8 cellular contexts compared by ENCODE assay signal in genomic region chr16:2520097-2520783, GRCh38. TPM values are rescaled to one million over a fixed set of nuclear protein-coding genes. Genes with fewer than 3 reads are reported as not detected.
DNase-seq lines count a peak whose midpoint lies in the region; ATAC-seq, FAIRE-seq and TF ChIP-seq lines count a peak whose summit lies in the region.

Gene AMDHD2 (plus strand): TSS chr16:2520371. CDS start chr16:2520459, 88 bp downstream.

- peak within 1 kb of the TSS; percentile 55 for H3K4me3 ChIP-seq in bronchial epithelial cell (ENCODE audit: low read depth, low read length)
- H3K4me3 ChIP-seq in smooth muscle cell: peak within 1 kb of the TSS; percentile 63

- H3K9me3 Mint-ChIP-seq in WTC11: no peaks in the 10 kb centered on the region
- H3K9me3 Mint-ChIP-seq in immature natural killer cell: no peaks in the 10 kb centered on the region

- CTCF ChIA-PET in WTC11 (lab: Charles Lee): interaction anchor here (0.7 to 2.1 kb wide), 8 partner anchors 9 to 325 kb away, joined by 3 to 13 read pairs (median 4); partner anchors contain the start of gene CEMP1

- no peaks in the 10 kb centered on the region for H3F3A ChIP-seq in smooth muscle cell (ENCODE audit: low read depth)

- peak within 1 kb of the TSS; percentile 72 for H3K27ac ChIP-seq in smooth muscle cell (ENCODE audit: low read depth)

- DNase-seq in DMS79 (lab: John Stamatoyannopoulos, UW): peak; percentile 47
- DNase-seq in NCI-H2227 (lab: John Stamatoyannopoulos, UW; ENCODE audit: unreplicated experiment): peak; percentile 96
- DNase-seq in WTC11 (ENCODE audit: low spot score): peak; percentile 86
- DNase-seq in bronchial epithelial cell (ENCODE audit: low read depth): peak; percentile 65
- DNase-seq in immature natural killer cell: peak; percentile 81 to 90 (median 90)
- DNase-seq in smooth muscle cell (lab: John Stamatoyannopoulos, UW; ENCODE audit: unreplicated experiment): peak; percentile 84

- H3K79me2 ChIP-seq in smooth muscle cell (ENCODE audit: low read depth): peaks cover 53% of the 10 kb centered on the region

- no peaks in the 10 kb centered on the region for H3K9me3 ChIP-seq in smooth muscle cell (replicated peaks; ENCODE audit: low read depth)

- H3K36me3 Mint-ChIP-seq in WTC11 (peaks cover 8% of the 10 kb centered on the region), immature natural killer cell (peaks cover 4 to 14% (median 8%) of the 10 kb centered on the region in 3 donors)

- peaks cover 27% of the 10 kb centered on the region for H3K4me1 Mint-ChIP-seq in WTC11
- peaks cover 54 to 56% of the 10 kb centered on the region in 2 donors for H3K4me1 Mint-ChIP-seq in immature natural killer cell

- ATAC-seq in HG02798 (IDR thresholded peaks at IDR 0.05; ENCODE audit: poor library complexity, unreplicated experiment) (peak; percentile 65), WTC11 (peak; percentile 28), GM19324 (IDR thresholded peaks at IDR 0.05; ENCODE audit: low FRiP score, unreplicated experiment) (no peak)

- H2AFZ ChIP-seq in smooth muscle cell (ENCODE audit: low read depth): no peak within 1 kb of the TSS

- peak within 1 kb of the TSS; percentile 96 for H3K4me2 ChIP-seq in smooth muscle cell

- H3K36me3 ChIP-seq in bronchial epithelial cell (ENCODE audit: control insufficient read depth, insufficient read depth, low read length) (peaks cover 33% of the 10 kb centered on the region), smooth muscle cell (ENCODE audit: low read depth) (no peaks in the 10 kb centered on the region)

- H3K27me3 ChIP-seq in bronchial epithelial cell (ENCODE audit: control insufficient read depth, insufficient read depth, low read length) (no peaks in the 10 kb centered on the region), smooth muscle cell (ENCODE audit: low read depth) (no peaks in the 10 kb centered on the region)

- H3K27ac Mint-ChIP-seq in WTC11 (peak within 1 kb of the TSS; percentile 97), immature natural killer cell (peak within 1 kb of the TSS; percentile 89 to 95 (median 92))

- peaks cover 12% of the 10 kb centered on the region for H3K4me1 ChIP-seq in smooth muscle cell (ENCODE audit: low read depth)

- POLR2A ChIA-PET in WTC11 (lab: Charles Lee): interaction anchor here (0.5 to 3.7 kb wide), 7 partner anchors 11 to 365 kb away, joined by 3 to 17 read pairs (median 4); partner anchors contain the start of genes CEMP1, TBC1D24, TEDC2 and TRAF7

- H3K27me3 Mint-ChIP-seq in WTC11 (ENCODE audit: low read depth) (no peaks in the 10 kb centered on the region), immature natural killer cell (ENCODE audit: low read depth in 3 of 3) (peaks cover 22 to 46% (median 39%) of the 10 kb centered on the region in 3 donors)

- TF ChIP-seq CTCF in WTC11 (IDR thresholded peaks at IDR 0.05) (no peak), bronchial epithelial cell (IDR thresholded peaks at IDR 0.05; ENCODE audit: insufficient read depth, low read length, severe bottlenecking) (no peak), smooth muscle cell (IDR thresholded peaks at IDR 0.05; ENCODE audit: borderline replicate concordance, insufficient read depth, poor library complexity, severe bottlenecking) (no peak)

- H4K20me1 ChIP-seq in smooth muscle cell (ENCODE audit: low read depth): peaks cover 47% of the 10 kb centered on the region

- WGBS in smooth muscle cell (ENCODE audit: low lambda C conversion rate): under 1% methylated on average over 61 of the region's 83 CpGs

- peak within 1 kb of the TSS; percentile 73 for H3K9ac ChIP-seq in smooth muscle cell (ENCODE audit: low read depth)

- H3K4me3 Mint-ChIP-seq in WTC11 (peak within 1 kb of the TSS; percentile 75), immature natural killer cell (peak within 1 kb of the TSS; percentile 82 to 89 (median 88))

- FAIRE-seq in bronchial epithelial cell (lab: Jason Lieb, UNC): no peak

TF ChIP-seq in WTC11, 78 proteins besides CTCF, POLR2A, EP300 and RAD21 (continues in another document):
- TF ChIP-seq EMX1 (CRISPR knock-in tag; IDR thresholded peaks at IDR 0.05) (no peak), TEAD1 (CRISPR knock-in tag; IDR thresholded peaks at IDR 0.05) (no peak), ARID4B (CRISPR knock-in tag; IDR thresholded peaks at IDR 0.05; ENCODE audit: borderline replicate concordance) (no peak), ZNF121 (CRISPR knock-in tag; IDR thresholded peaks at IDR 0.05) (no peak), HMGA2 (CRISPR knock-in tag; IDR thresholded peaks at IDR 0.05) (no peak), ZNF512 (CRISPR knock-in tag; IDR thresholded peaks at IDR 0.05; ENCODE audit: borderline replicate concordance) (no peak), ELF4 (CRISPR knock-in tag; IDR thresholded peaks at IDR 0.05; ENCODE audit: low read depth) (no peak), NR3C1 (CRISPR knock-in tag; conservative IDR thresholded peaks at IDR 0.05; ENCODE audit: low read depth) (0 out of 2 replicates have a peak, but pooled peaks have one; percentile 43), NFATC4 (CRISPR knock-in tag; IDR thresholded peaks at IDR 0.05) (peak; percentile 82; the same call in 1 of the 2 replicates), PRRX2 (CRISPR knock-in tag; IDR thresholded peaks at IDR 0.05) (peak; percentile 68; the same call in 1 of the 2 replicates), CBFB (CRISPR knock-in tag; IDR thresholded peaks at IDR 0.05; ENCODE audit: low read depth) (peak; percentile 83; the same call in 1 of the 2 replicates), OVOL2 (CRISPR knock-in tag; IDR thresholded peaks at IDR 0.05; ENCODE audit: borderline replicate concordance) (no peak)
- TF ChIP-seq, protein P1, sequence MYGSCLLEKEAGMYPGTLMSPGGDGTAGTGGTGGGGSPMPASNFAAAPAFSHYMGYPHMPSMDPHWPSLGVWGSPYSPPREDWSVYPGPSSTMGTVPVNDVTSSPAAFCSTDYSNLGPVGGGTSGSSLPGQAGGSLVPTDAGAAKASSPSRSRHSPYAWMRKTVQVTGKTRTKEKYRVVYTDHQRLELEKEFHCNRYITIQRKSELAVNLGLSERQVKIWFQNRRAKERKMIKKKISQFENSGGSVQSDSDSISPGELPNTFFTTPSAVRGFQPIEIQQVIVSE (CRISPR knock-in tag; IDR thresholded peaks at IDR 0.05; ENCODE audit: borderline replicate concordance): no peak
- TF ChIP-seq, protein P2, sequence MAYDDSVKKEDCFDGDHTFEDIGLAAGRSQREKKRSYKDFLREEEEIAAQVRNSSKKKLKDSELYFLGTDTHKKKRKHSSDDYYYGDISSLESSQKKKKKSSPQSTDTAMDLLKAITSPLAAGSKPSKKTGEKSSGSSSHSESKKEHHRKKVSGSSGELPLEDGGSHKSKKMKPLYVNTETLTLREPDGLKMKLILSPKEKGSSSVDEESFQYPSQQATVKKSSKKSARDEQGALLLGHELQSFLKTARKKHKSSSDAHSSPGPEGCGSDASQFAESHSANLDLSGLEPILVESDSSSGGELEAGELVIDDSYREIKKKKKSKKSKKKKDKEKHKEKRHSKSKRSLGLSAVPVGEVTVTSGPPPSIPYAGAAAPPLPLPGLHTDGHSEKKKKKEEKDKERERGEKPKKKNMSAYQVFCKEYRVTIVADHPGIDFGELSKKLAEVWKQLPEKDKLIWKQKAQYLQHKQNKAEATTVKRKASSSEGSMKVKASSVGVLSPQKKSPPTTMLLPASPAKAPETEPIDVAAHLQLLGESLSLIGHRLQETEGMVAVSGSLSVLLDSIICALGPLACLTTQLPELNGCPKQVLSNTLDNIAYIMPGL (CRISPR knock-in tag; IDR thresholded peaks at IDR 0.05): no peak

RNA-seq across cellular contexts. Expression of gene AMDHD2, which starts in this region (rescaled TPM):
- total RNA-seq in WTC11 (2021) (60.1 to 70.9 TPM (median 60.3 TPM) in 3 replicates), bronchial epithelial cell (27.7 and 35.8 TPM in 2 replicates), smooth muscle cell (12.0 and 15.7 TPM in 2 replicates)
- polyA plus RNA-seq in immature natural killer cell (10 to 100 TPM; 13.7 to 18.6 (median 13.9) TPM), smooth muscle cell (14.2 and 20.8 TPM in 2 replicates)
